ENCODE assay signal across 17 cellular contexts in the genomic region with DNA sequence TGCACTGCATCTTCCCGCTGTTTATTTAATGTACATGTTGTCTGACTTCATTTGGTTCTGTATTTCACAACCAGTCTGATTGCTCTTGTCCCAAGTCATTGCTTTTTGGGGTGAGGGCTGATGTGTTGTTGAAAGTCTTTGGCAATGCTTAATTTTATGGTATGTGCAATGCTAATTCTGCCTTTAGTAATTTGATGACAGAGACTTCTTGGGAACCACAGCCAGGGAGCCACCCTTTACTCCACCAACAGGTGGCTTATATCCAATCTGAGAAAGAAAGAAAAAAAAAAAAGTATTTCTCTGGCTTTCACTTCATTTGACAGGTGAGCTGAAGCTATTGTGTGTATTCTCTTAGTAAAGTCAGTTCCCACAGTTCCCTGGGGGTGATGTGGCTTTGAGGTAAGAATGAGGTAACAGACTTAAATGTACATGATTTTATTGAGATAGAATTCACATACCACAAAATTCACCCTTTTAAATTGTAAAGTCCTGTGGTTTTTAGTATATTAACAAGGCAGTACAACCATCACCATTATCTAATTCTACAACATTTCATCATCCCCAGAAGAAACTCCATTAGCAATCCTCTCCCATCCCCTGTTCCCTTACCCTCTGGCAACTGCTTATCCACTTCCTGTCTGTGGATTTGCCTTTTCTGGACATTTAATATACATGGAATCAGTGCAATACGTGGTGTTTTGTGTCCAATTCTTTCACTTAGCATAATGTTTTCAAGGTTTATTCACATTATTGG.
A peak's percentile ranks its signal among the peaks of the same experiment; 100 is the strongest.
DNase-seq lines count a peak whose midpoint lies in the region; ATAC-seq, FAIRE-seq and TF ChIP-seq lines count a peak whose summit lies in the region.
"Had no signal": no experiment of that assay in that cellular context is flagged by ENCODE, and none has a peak within 500 bp of the region (broad histone marks: within the 10 kb centered on the region; RNA-seq: fewer than 3 reads in every experiment).

No MANE protein-coding gene starts in this region.

- TF ChIP-seq CTCF in CD14-positive monocyte (IDR thresholded peaks at IDR 0.05) (peak; percentile 30), KMS-11 (conservative IDR thresholded peaks at IDR 0.05; ENCODE audit: low read depth, low read length) (peak; percentile 25; the same call in 1 of the 2 replicates), fibroblast of pulmonary artery (IDR thresholded peaks at IDR 0.05; ENCODE audit: low read length, missing control alignments) (no peak), D721Med (IDR thresholded peaks at IDR 0.05; ENCODE audit: insufficient read depth, missing control alignments) (no peak)

- DNase-seq in CD14-positive monocyte (ENCODE audit: low spot score) = no peak
- DNase-seq in adipocyte (ENCODE audit: low read depth) = peak; percentile 52
- DNase-seq in fibroblast of pulmonary artery (ENCODE audit: low read depth) = peak; percentile 72
- DNase-seq in NCI-H128 (lab: John Stamatoyannopoulos, UW; ENCODE audit: unreplicated experiment) = no peak
- no peak for DNase-seq in D721Med (ENCODE audit: insufficient read length, low spot score)
- DNase-seq: BE2C; caudate nucleus; kidney glomerular epithelial cell; mucosa of descending colon; NCI-H2171; NK-92 treated with Interleukin-12 subunit alpha and Interleukin-12 subunit beta, amount 100 ng/mL, for 24 hours; WERI-Rb-1 had no signal

- no peak overlapping the region for H3K9ac ChIP-seq in KMS-11
- H3K9ac ChIP-seq in adipocyte (ENCODE audit: low read length) = no peak overlapping the region

- no peak overlapping the region; the same call in 1 of the 2 replicates for H3K27ac ChIP-seq in KMS-11
- H3K27ac ChIP-seq: WERI-Rb-1 had no signal

- intact Hi-C loops in CD14-positive monocyte (cut with micrococcal nuclease) = loop anchor here in 1 of 2 donors (5.0 kb wide), 2 partner anchors 44 to 116 kb away; no protein-coding TSS in a partner anchor

- peaks cover 98% of the 10 kb centered on the region for H3K4me1 Mint-ChIP-seq in CD14-positive monocyte

- no peak overlapping the region for H2AFZ ChIP-seq in KMS-11 (ENCODE audit: low read depth)

- no peaks in the 10 kb centered on the region for H3K9me3 ChIP-seq in adipocyte (ENCODE audit: control insufficient read depth, low read length)
- H3K9me3 ChIP-seq: BE2C, mucosa of descending colon had no signal

- no peak for ATAC-seq in HG02840 (IDR thresholded peaks at IDR 0.05; ENCODE audit: low FRiP score, unreplicated experiment)
- ATAC-seq in HG02981 (IDR thresholded peaks at IDR 0.05; ENCODE audit: unreplicated experiment) = no peak
- ATAC-seq: activated naive CD4-positive, alpha-beta T cell treated with anti-CD3 and anti-CD28 coated beads, Interleukin-2, amount 50 U/mL, for 72 hours; mucosa of descending colon had no signal

- H3K27me3 ChIP-seq in KMS-11 (ENCODE audit: insufficient read depth, low read depth) (no peaks in the 10 kb centered on the region), adipocyte (replicated peaks; ENCODE audit: control insufficient read depth, insufficient read depth, low read length) (no peaks in the 10 kb centered on the region)
- H3K27me3 ChIP-seq: BE2C had no signal

- H3K4me3 ChIP-seq in KMS-11 (IDR thresholded peaks at IDR 0.05; ENCODE audit: insufficient read depth, low read depth, low read length) = no peak overlapping the region
- H3K4me3 ChIP-seq in adipocyte (ENCODE audit: low read length) = no peak overlapping the region
- H3K4me3 ChIP-seq in fibroblast of pulmonary artery (replicated peaks; ENCODE audit: low read depth, low read length) = no peak overlapping the region
- H3K4me3 ChIP-seq: mucosa of descending colon had no signal

- H3K79me2 ChIP-seq in KMS-11 (ENCODE audit: insufficient read depth, low read depth) = no peaks in the 10 kb centered on the region

- H3K27me3 Mint-ChIP-seq in CD14-positive monocyte (ENCODE audit: low read depth in 3 of 3) = peaks cover 0 to 4% (median 3%) of the 10 kb centered on the region in 3 donors

- peaks cover 0 to 2% (median 0%) of the 10 kb centered on the region in 7 donors for H3K9me3 Mint-ChIP-seq in CD14-positive monocyte
- H3K9me3 Mint-ChIP-seq: activated naive CD4-positive, alpha-beta T cell treated with anti-CD3 and anti-CD28 coated beads, Interleukin-2, amount 50 U/mL, for 72 hours had no signal

- H3K4me2 ChIP-seq in KMS-11 = peak overlapping the region; percentile 27; the same call in 1 of the 2 replicates

- H3K36me3 ChIP-seq in KMS-11 (ENCODE audit: insufficient read depth) (no peaks in the 10 kb centered on the region), adipocyte (ENCODE audit: control insufficient read depth, insufficient read depth, low read length, severe bottlenecking) (no peaks in the 10 kb centered on the region)
- H3K36me3 ChIP-seq: BE2C, WERI-Rb-1 had no signal

- H3K4me3 Mint-ChIP-seq in CD14-positive monocyte = no peak overlapping the region

- FAIRE-seq in D721Med (lab: Jason Lieb, UNC) = no peak
- FAIRE-seq: endothelial cell of umbilical vein had no signal

- H3K4me1 ChIP-seq in KMS-11 (ENCODE audit: low read depth, poor library complexity, severe bottlenecking) = peaks cover 43% of the 10 kb centered on the region
- peaks cover 18% of the 10 kb centered on the region for H3K4me1 ChIP-seq in adipocyte (ENCODE audit: control insufficient read depth, insufficient read depth, low read length)

- peak overlapping the region; percentile 66 to 98 (median 92) for H3K27ac Mint-ChIP-seq in CD14-positive monocyte
- H3K27ac Mint-ChIP-seq: activated naive CD4-positive, alpha-beta T cell treated with anti-CD3 and anti-CD28 coated beads, Interleukin-2, amount 50 U/mL, for 72 hours had no signal

- no peaks in the 10 kb centered on the region for H4K20me1 ChIP-seq in KMS-11 (ENCODE audit: insufficient read depth)

- peaks cover 0 to 7% of the 10 kb centered on the region in 2 donors for H3K36me3 Mint-ChIP-seq in CD14-positive monocyte
- H3K36me3 Mint-ChIP-seq: activated naive CD4-positive, alpha-beta T cell treated with anti-CD3 and anti-CD28 coated beads, Interleukin-2, amount 50 U/mL, for 72 hours had no signal

Comparison
In these comparisons a context has a peak if more than half of its experiments do, and no peak if none do; other contexts are left out.
1. DNase-seq: peak in adipocyte (single experiment) and fibroblast of pulmonary artery (single experiment); none in CD14-positive monocyte (single experiment), NCI-H128 (single experiment) and D721Med (single experiment).
2. CTCF ChIP-seq: peak in CD14-positive monocyte (single experiment) and KMS-11 (single experiment); none in fibroblast of pulmonary artery (single experiment) and D721Med (single experiment).